ENCODE assay signal across 7 cellular contexts in genomic region chr9:108478431-108478837, GRCh38.
DNase-seq lines count a peak whose midpoint lies in the region; ATAC-seq and TF ChIP-seq lines count a peak whose summit lies in the region.

No MANE protein-coding gene starts in this region.

- DNase-seq in amniotic epithelial cell (ENCODE audit: low read depth) (peak; percentile 88), progenitor cell of endocrine pancreas (ENCODE audit: low spot score, unreplicated experiment) (no peak), Kasumi-1 (lab: John Stamatoyannopoulos, UW) (no peak), 8988T (no peak)

- ATAC-seq in GM19452 (IDR thresholded peaks at IDR 0.05; ENCODE audit: unreplicated experiment): peak; percentile 38
- ATAC-seq in HG03097 (IDR thresholded peaks at IDR 0.05; ENCODE audit: low FRiP score, unreplicated experiment): peak; percentile 27
- ATAC-seq in HG03135 (IDR thresholded peaks at IDR 0.05; ENCODE audit: unreplicated experiment): no peak

- no peaks in the 10 kb centered on the region for H3K36me3 Mint-ChIP-seq in progenitor cell of endocrine pancreas (ENCODE audit: insufficient read depth)

- TF ChIP-seq CTCF in progenitor cell of endocrine pancreas (IDR thresholded peaks at IDR 0.05; ENCODE audit: unreplicated experiment): no peak

- peaks cover 26% of the 10 kb centered on the region for H3K27me3 Mint-ChIP-seq in progenitor cell of endocrine pancreas

- peak overlapping the region; percentile 66 for H3K27ac Mint-ChIP-seq in progenitor cell of endocrine pancreas

- no peak overlapping the region for H3K4me3 Mint-ChIP-seq in progenitor cell of endocrine pancreas (ENCODE audit: low read depth)

- peaks cover 3% of the 10 kb centered on the region for H3K4me1 Mint-ChIP-seq in progenitor cell of endocrine pancreas (ENCODE audit: low read depth)

- H3K9me3 Mint-ChIP-seq in progenitor cell of endocrine pancreas (ENCODE audit: low read depth): no peaks in the 10 kb centered on the region
